In the genomic region with DNA sequence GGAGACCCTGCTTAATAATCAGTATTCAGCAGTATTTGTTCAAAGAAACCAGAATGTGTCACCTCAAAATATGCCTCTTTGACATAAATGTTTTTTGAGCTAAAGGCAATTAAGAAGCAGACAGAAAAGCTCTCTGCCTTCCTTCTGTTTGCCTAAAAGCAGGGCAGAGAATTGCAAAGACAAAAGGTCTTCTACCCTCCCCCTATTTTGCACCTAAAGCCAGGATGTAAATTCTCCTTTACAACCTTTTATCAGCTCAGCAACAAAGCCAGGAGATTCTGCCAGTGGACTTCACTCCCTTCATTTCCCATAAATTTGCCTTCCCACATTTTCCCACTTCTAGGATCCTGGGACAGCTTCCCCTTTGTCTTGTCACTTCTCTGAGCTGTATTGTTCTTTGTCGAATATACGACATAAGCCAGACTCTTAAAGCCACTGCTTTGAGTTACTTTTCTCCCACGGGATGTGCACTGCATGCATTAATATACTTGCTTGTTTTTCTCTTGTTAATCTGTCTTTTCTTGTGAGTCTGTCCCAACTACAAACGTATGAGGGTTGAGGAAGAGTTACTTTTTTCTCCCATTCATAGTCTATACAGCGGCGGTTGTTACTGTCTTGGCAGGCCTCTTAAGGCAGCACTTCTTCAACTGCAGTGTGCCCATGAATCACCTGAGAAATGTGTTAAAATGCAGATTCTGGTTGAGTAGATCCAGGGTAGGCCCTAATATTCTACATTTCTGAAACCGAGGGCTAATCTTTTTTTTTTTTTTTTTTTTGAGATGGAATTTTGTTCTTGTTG, we compare ENCODE assay signal across 2 cellular contexts.
TF ChIP-seq lines count a peak whose summit lies in the region.

No MANE protein-coding gene starts in this region.

TF ChIP-seq in WTC11, 78 proteins besides CTCF, POLR2A, EP300 and RAD21:
- no peak for TF ChIP-seq CBFB (CRISPR knock-in tag; IDR thresholded peaks at IDR 0.05; ENCODE audit: low read depth)

TF ChIP-seq in neural cell, 6 proteins besides CTCF, POLR2A, EP300 and RAD21:
- no peak for TF ChIP-seq EZH2 (IDR thresholded peaks at IDR 0.05; ENCODE audit: borderline replicate concordance, insufficient read depth, low read length, poor library complexity, severe bottlenecking)
- TF ChIP-seq, protein P1, sequence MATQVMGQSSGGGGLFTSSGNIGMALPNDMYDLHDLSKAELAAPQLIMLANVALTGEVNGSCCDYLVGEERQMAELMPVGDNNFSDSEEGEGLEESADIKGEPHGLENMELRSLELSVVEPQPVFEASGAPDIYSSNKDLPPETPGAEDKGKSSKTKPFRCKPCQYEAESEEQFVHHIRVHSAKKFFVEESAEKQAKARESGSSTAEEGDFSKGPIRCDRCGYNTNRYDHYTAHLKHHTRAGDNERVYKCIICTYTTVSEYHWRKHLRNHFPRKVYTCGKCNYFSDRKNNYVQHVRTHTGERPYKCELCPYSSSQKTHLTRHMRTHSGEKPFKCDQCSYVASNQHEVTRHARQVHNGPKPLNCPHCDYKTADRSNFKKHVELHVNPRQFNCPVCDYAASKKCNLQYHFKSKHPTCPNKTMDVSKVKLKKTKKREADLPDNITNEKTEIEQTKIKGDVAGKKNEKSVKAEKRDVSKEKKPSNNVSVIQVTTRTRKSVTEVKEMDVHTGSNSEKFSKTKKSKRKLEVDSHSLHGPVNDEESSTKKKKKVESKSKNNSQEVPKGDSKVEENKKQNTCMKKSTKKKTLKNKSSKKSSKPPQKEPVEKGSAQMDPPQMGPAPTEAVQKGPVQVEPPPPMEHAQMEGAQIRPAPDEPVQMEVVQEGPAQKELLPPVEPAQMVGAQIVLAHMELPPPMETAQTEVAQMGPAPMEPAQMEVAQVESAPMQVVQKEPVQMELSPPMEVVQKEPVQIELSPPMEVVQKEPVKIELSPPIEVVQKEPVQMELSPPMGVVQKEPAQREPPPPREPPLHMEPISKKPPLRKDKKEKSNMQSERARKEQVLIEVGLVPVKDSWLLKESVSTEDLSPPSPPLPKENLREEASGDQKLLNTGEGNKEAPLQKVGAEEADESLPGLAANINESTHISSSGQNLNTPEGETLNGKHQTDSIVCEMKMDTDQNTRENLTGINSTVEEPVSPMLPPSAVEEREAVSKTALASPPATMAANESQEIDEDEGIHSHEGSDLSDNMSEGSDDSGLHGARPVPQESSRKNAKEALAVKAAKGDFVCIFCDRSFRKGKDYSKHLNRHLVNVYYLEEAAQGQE (IDR thresholded peaks at IDR 0.05; ENCODE audit: borderline replicate concordance), result peak; percentile 97
- no peak for TF ChIP-seq SMC3 (conservative IDR thresholded peaks at IDR 0.05; ENCODE audit: poor library complexity)
- TF ChIP-seq TAF1 (IDR thresholded peaks at IDR 0.05; ENCODE audit: low read depth), result no peak
- no peak for TF ChIP-seq MXI1 (conservative IDR thresholded peaks at IDR 0.05; ENCODE audit: poor library complexity, severe bottlenecking)
- peak; percentile 9 for TF ChIP-seq POLR2AphosphoS5 (IDR thresholded peaks at IDR 0.05)
TF ChIP-seq in neural cell: peak in this region for 2.
